In the genomic region with DNA sequence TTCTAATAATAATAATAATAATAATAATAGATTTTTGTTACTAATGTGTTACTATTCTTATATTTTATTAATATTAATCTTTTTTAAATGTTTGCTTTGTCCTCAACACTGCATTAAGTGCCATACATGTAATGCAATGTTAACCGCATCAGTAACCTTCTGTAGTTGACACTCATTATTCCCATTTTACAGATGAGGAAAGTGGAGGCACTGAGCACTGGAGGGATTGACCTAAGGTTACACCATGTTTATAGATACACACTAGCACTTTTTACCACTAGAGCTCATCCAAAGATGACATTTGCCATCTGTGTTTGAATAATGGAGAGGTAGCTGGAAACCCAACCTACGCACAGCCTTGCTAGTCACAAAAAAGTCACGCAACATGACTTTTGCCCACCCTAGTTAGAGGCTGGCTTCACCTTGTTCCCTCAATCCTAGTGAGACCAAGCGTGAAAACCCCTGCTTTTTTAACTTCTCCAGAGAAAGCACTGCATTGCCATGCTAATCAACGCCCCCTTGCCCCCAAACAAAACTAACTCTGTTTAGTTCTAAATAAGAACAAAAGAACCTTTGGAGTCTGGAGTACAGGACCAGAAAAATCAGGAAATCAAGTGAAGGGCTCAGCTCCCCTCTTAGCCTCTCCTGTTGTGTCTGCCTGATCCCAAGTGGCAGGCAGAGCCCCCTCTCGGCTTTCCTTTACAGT, we compare ENCODE assay signal across 22 cellular contexts. TPM values are rescaled to one million over a fixed set of nuclear protein-coding genes. Genes with fewer than 3 reads are reported as not detected.
DNase-seq lines count a peak whose midpoint lies in the region; ATAC-seq and TF ChIP-seq lines count a peak whose summit lies in the region.
"Had no signal": no experiment of that assay in that cellular context is flagged by ENCODE, and none has a peak within 500 bp of the region (broad histone marks: within the 10 kb centered on the region; RNA-seq: fewer than 3 reads in every experiment).

No MANE protein-coding gene starts in this region.

- H3K4me3 Mint-ChIP-seq in stimulated activated naive CD8-positive, alpha-beta T cell treated with anti-CD3 and anti-CD28 coated beads, Interleukin-15, Interleukin-2, amounts not matched to agents 100 ng/mL and 50 ng/mL, for 24 hours, result peak overlapping the region; percentile 13
- H3K4me3 Mint-ChIP-seq in natural killer cell, result peak overlapping the region; percentile 57

- H3K9me3 ChIP-seq in OCI-LY7 (ENCODE audit: low read length), result no peaks in the 10 kb centered on the region
- H3K9me3 ChIP-seq in SJCRH30 (replicated peaks), result no peaks in the 10 kb centered on the region
- H3K9me3 ChIP-seq: thyroid gland had no signal

- no peaks in the 10 kb centered on the region for H3K9me2 ChIP-seq in OCI-LY7 (ENCODE audit: insufficient read depth, low read length)

- H3K36me3 ChIP-seq in OCI-LY7 (ENCODE audit: insufficient read depth, low read length), result no peaks in the 10 kb centered on the region; the same call in 1 of the 2 replicates
- H3K36me3 ChIP-seq in SJCRH30, result no peaks in the 10 kb centered on the region
- H3K36me3 ChIP-seq: cardiac muscle cell, thyroid gland had no signal

- intact Hi-C loops in OCI-LY7 (cut with micrococcal nuclease; ENCODE audit: unreplicated experiment) (loop anchor here (2.0 to 5.0 kb wide), 3 partner anchors 64 to 121 kb away; no protein-coding TSS in a partner anchor), natural killer cell (cut with micrococcal nuclease) (loop anchor here (5.0 to 10.0 kb wide), 2 partner anchors 46 to 141 kb away; partner anchors contain the start of gene AMZ2)

- POLR2A ChIA-PET in OCI-LY7 (lab: Charles Lee), result interaction anchor here (0.5 to 9.1 kb wide), 5 partner anchors 9 to 475 kb away, joined by 3 to 67 read pairs (median 3); partner anchors contain the start of gene WIPI1

- peaks cover 70% of the 10 kb centered on the region for H3K4me1 Mint-ChIP-seq in stimulated activated naive CD8-positive, alpha-beta T cell treated with anti-CD3 and anti-CD28 coated beads, Interleukin-15, Interleukin-2, amounts not matched to agents 100 ng/mL and 50 ng/mL, for 24 hours (ENCODE audit: low read depth)
- H3K4me1 Mint-ChIP-seq in natural killer cell, result peaks cover 69 to 73% of the 10 kb centered on the region in 2 donors

- BruUV-seq in OCI-LY7 (replicated peaks; lab: Mats Ljungman, UMichigan), result no TSS peak

- peaks cover 8% of the 10 kb centered on the region; the same call in 1 of the 2 replicates for H3K27me3 ChIP-seq in SJCRH30
- H3K27me3 ChIP-seq: thyroid gland had no signal

- no peak for TF ChIP-seq CTCF in OCI-LY7 (conservative IDR thresholded peaks at IDR 0.05; ENCODE audit: low read length)
- TF ChIP-seq CTCF in natural killer cell (IDR thresholded peaks at IDR 0.05), result no peak

- no peaks in the 10 kb centered on the region for H3K36me3 Mint-ChIP-seq in stimulated activated naive CD8-positive, alpha-beta T cell treated with anti-CD3 and anti-CD28 coated beads, Interleukin-15, Interleukin-2, amounts not matched to agents 100 ng/mL and 50 ng/mL, for 24 hours (ENCODE audit: low read depth)
- H3K36me3 Mint-ChIP-seq in natural killer cell, result no peaks in the 10 kb centered on the region
- H3K36me3 Mint-ChIP-seq: naive thymus-derived CD8-positive, alpha-beta T cell had no signal

- H3K4me1 ChIP-seq in OCI-LY7 (ENCODE audit: insufficient read depth, low read length, poor library complexity, severe bottlenecking), result peaks cover 35% of the 10 kb centered on the region
- H3K4me1 ChIP-seq in SJCRH30, result no peaks in the 10 kb centered on the region

- peak overlapping the region; percentile 77 for H3K4me2 ChIP-seq in OCI-LY7 (ENCODE audit: low read length)

- no peak for ATAC-seq in stimulated activated naive CD8-positive, alpha-beta T cell treated with anti-CD3 and anti-CD28 coated beads, Interleukin-15, Interleukin-2, amounts not matched to agents 100 U/mL and 50 U/mL, for 24 hours
- ATAC-seq in natural killer cell (no peak), GM21360 (IDR thresholded peaks at IDR 0.05; ENCODE audit: unreplicated experiment) (no peak), GM19351 (IDR thresholded peaks at IDR 0.05; ENCODE audit: unreplicated experiment) (no peak), GM19452 (IDR thresholded peaks at IDR 0.05; ENCODE audit: unreplicated experiment) (no peak)
- ATAC-seq: activated CD4-positive, alpha-beta T cell treated with anti-CD3 and anti-CD28 coated beads for 36 hours; activated T-cell treated with anti-CD3 and anti-CD28 coated beads, Interleukin-2, amount 50 U/mL, for 4 hours; left cardiac atrium; naive thymus-derived CD8-positive, alpha-beta T cell had no signal

- CTCF ChIA-PET in OCI-LY7 (lab: Charles Lee; ENCODE audit: unreplicated experiment), result no interaction called here

- H3K9me3 Mint-ChIP-seq in stimulated activated naive CD8-positive, alpha-beta T cell treated with anti-CD3 and anti-CD28 coated beads, Interleukin-15, Interleukin-2, amounts not matched to agents 100 ng/mL and 50 ng/mL, for 24 hours, result no peaks in the 10 kb centered on the region
- H3K9me3 Mint-ChIP-seq in natural killer cell, result no peaks in the 10 kb centered on the region
- H3K9me3 Mint-ChIP-seq: activated T-cell treated with anti-CD3 and anti-CD28 coated beads, Interleukin-2, amount 50 U/mL, for 4 hours; naive thymus-derived CD8-positive, alpha-beta T cell had no signal

- H3K4me3 ChIP-seq in OCI-LY7 (ENCODE audit: low read depth, low read length, poor library complexity, severe bottlenecking) (no peak overlapping the region), SJCRH30 (no peak overlapping the region)
- H3K4me3 ChIP-seq: thyroid gland had no signal

- DNase-seq in stimulated activated naive CD8-positive, alpha-beta T cell treated with anti-CD3 and anti-CD28 coated beads, Interleukin-15, Interleukin-2, amounts not matched to agents 100 U/mL and 50 U/mL, for 24 hours, result no peak
- DNase-seq in OCI-LY7 (ENCODE audit: low spot score) (no peak), natural killer cell (no peak), SJCRH30 (no peak)
- DNase-seq: activated CD4-positive, alpha-beta T cell treated with anti-CD3 and anti-CD28 coated beads for 36 hours; activated CD8-positive, alpha-beta memory T cell treated with anti-CD3 and anti-CD28 coated beads for 24 hours; activated naive CD4-positive, alpha-beta T cell treated with Interleukin-2 at 50 U/mL for 16 hours; activated T-cell treated with anti-CD3 and anti-CD28 coated beads, Interleukin-2, amount 50 U/mL, for 4 hours; left cardiac atrium; naive thymus-derived CD8-positive, alpha-beta T cell; NCI-H1048; NCI-H187 treated with DMSO at 0.1 percent for 48 hours; SHP77; small intestine; stimulated activated CD4-positive, alpha-beta T cell treated with anti-CD3 and anti-CD28 coated beads, Interleukin-2, amount 100 ng/mL, for 48 hours; stimulated activated naive CD4-positive, alpha-beta T cell treated with Interleukin-2 at 50 U/mL for 16 hours; thyroid gland had no signal

- H3K79me2 ChIP-seq in OCI-LY7 (ENCODE audit: insufficient read depth, low read depth, low read length), result peaks cover 30% of the 10 kb centered on the region; the same call in 1 of the 2 replicates

- H3K27ac ChIP-seq in OCI-LY7 (ENCODE audit: low read depth, low read length, poor library complexity, severe bottlenecking) (no peak overlapping the region), SJCRH30 (no peak overlapping the region)
- H3K27ac ChIP-seq: cardiac muscle cell, thyroid gland had no signal

- H4K20me1 ChIP-seq in OCI-LY7 (ENCODE audit: insufficient read depth, low read length), result no peaks in the 10 kb centered on the region

- H2AFZ ChIP-seq in OCI-LY7 (ENCODE audit: low read length), result no peak overlapping the region

- no peaks in the 10 kb centered on the region for H3K27me3 Mint-ChIP-seq in stimulated activated naive CD8-positive, alpha-beta T cell treated with anti-CD3 and anti-CD28 coated beads, Interleukin-15, Interleukin-2, amounts not matched to agents 100 ng/mL and 50 ng/mL, for 24 hours
- no peaks in the 10 kb centered on the region for H3K27me3 Mint-ChIP-seq in natural killer cell (ENCODE audit: low read depth in 2 of 2)
- H3K27me3 Mint-ChIP-seq: activated CD4-positive, alpha-beta T cell treated with anti-CD3 and anti-CD28 coated beads for 36 hours; naive thymus-derived CD8-positive, alpha-beta T cell had no signal

- H3K27ac Mint-ChIP-seq in stimulated activated naive CD8-positive, alpha-beta T cell treated with anti-CD3 and anti-CD28 coated beads, Interleukin-15, Interleukin-2, amounts not matched to agents 100 ng/mL and 50 ng/mL, for 24 hours, result no peak overlapping the region
- H3K27ac Mint-ChIP-seq in natural killer cell, result peak overlapping the region; percentile 54 to 99

RNA-seq across cellular contexts. Expression of gene ARSG, which starts 2.3 kb away (rescaled TPM):
- 24.2 and 26.1 TPM in 2 replicates for total RNA-seq in OCI-LY7 (2014; rRNA removed; shearing (Covaris generic))
- 51.6 and 53.0 TPM in 2 replicates for total RNA-seq in OCI-LY7 (2022)
- total RNA-seq in natural killer cell, result 10 to 100 TPM; 34.8 to 52.3 (median 39.3) TPM
- total RNA-seq in SJCRH30 (2014; rRNA removed; shearing (Covaris generic)), result 1.0 and 1.9 TPM in 2 replicates

RNA-seq across cellular contexts. Expression of gene SLC16A6, which starts 2.7 kb away (rescaled TPM):
- total RNA-seq in OCI-LY7 (2014; rRNA removed; shearing (Covaris generic)), result 3.7 and 4.5 TPM in 2 replicates
- 15.4 and 18.9 TPM in 2 replicates for total RNA-seq in OCI-LY7 (2022)
- 10 to 100 TPM; 16.5 to 20.9 (median 19.4) TPM for total RNA-seq in natural killer cell
- 0.18 and 0.30 TPM in 2 replicates for total RNA-seq in SJCRH30 (2014; rRNA removed; shearing (Covaris generic))

RNA-seq across cellular contexts. Expression of gene AMZ2, which starts 45.8 kb away (rescaled TPM):
- total RNA-seq in OCI-LY7 (2014; rRNA removed; shearing (Covaris generic)), result 105 and 117 TPM in 2 replicates
- 248 and 285 TPM in 2 replicates for total RNA-seq in OCI-LY7 (2022)
- total RNA-seq in natural killer cell, result 100 to 1,000 TPM in 2 of 3 donors, 10 to 100 TPM in 1; 87.0 to 131 (median 107) TPM
- total RNA-seq in SJCRH30 (2014; rRNA removed; shearing (Covaris generic)), result 102 and 105 TPM in 2 replicates
